ENCODE assay signal across 19 cellular contexts in the genomic region with DNA sequence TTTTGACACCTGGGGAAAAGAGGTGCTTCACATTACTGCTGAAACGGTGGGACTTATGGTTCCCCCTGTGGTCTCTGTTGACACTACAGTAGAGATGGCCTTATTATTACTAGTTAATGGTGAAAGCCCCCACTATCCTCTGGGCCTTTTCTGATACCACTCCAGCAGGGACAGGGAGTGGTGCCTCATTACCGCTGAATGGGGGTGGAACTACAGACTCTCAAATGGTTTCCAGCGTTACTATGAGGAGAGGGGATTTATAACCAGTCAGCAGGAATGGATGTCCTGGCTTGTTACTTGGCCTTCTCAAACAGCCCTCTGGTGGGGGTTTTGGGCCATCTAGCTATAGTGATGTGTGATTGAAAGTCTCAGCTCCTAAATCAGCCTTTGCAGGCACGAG.
A peak's percentile ranks its signal among the peaks of the same experiment; 100 is the strongest.
DNase-seq lines count a peak whose midpoint lies in the region; ATAC-seq and TF ChIP-seq lines count a peak whose summit lies in the region.
"Had no signal": no experiment of that assay in that cellular context is flagged by ENCODE, and none has a peak within 500 bp of the region (broad histone marks: within the 10 kb centered on the region; RNA-seq: fewer than 3 reads in every experiment).

No MANE protein-coding gene starts in this region.

- CTCF ChIA-PET in CD4-positive, alpha-beta T cell (lab: Charles Lee) = no interaction called here

- no peak overlapping the region for H3K4me3 Mint-ChIP-seq in neural progenitor cell
- no peak overlapping the region for H3K4me3 Mint-ChIP-seq in CD4-positive, alpha-beta T cell
- H3K4me3 Mint-ChIP-seq: activated naive CD8-positive, alpha-beta T cell; activated T-cell treated with anti-CD3 and anti-CD28 coated beads, Interleukin-2, amount 50 U/mL, for 24 hours had no signal

- WGBS in ectodermal cell, 2 experiments = 62 to 74% methylated on average over 4 of the region's 4 CpGs

- no peaks in the 10 kb centered on the region for H3K9me3 Mint-ChIP-seq in neural progenitor cell
- peaks cover 7% of the 10 kb centered on the region for H3K9me3 Mint-ChIP-seq in CD4-positive, alpha-beta T cell
- H3K9me3 Mint-ChIP-seq: activated T-cell treated with anti-CD3 and anti-CD28 coated beads, Interleukin-2, amount 50 U/mL, for 24 hours had no signal

- H3K27ac ChIP-seq in ectodermal cell (ENCODE audit: insufficient read depth, low read depth, low read length, poor library complexity, severe bottlenecking) (peak overlapping the region; percentile 26), neural progenitor cell (no peak overlapping the region)
- no peak overlapping the region for H3K27ac ChIP-seq in CD4-positive, alpha-beta T cell (ENCODE audit: low read depth, low read length)
- H3K27ac ChIP-seq: heart right ventricle, stomach had no signal

- no peak overlapping the region for H3K4me2 ChIP-seq in neural progenitor cell

- H4K20me1 ChIP-seq in neural progenitor cell (ENCODE audit: low read depth) = no peaks in the 10 kb centered on the region

- H3K9me3 ChIP-seq in ectodermal cell (ENCODE audit: control insufficient read depth, low read length) (peaks cover 3% of the 10 kb centered on the region), neural progenitor cell (ENCODE audit: low read depth) (no peaks in the 10 kb centered on the region)
- H3K9me3 ChIP-seq in CD4-positive, alpha-beta T cell (ENCODE audit: control insufficient read depth, low read length) = no peaks in the 10 kb centered on the region
- H3K9me3 ChIP-seq: MG63 had no signal

- H3K27me3 Mint-ChIP-seq in neural progenitor cell (ENCODE audit: insufficient read depth, low read depth) = peaks cover 4% of the 10 kb centered on the region
- peaks cover 20% of the 10 kb centered on the region for H3K27me3 Mint-ChIP-seq in CD4-positive, alpha-beta T cell

- H3K36me3 ChIP-seq in ectodermal cell (ENCODE audit: control insufficient read depth, insufficient read depth, low read length) (no peaks in the 10 kb centered on the region), neural progenitor cell (peaks cover 4% of the 10 kb centered on the region)
- H3K36me3 ChIP-seq: heart right ventricle, MG63, stomach had no signal

- peaks cover 9% of the 10 kb centered on the region for H3F3A ChIP-seq in neural progenitor cell (ENCODE audit: low read depth)

- peak; percentile 30 for TF ChIP-seq CTCF in neural progenitor cell (IDR thresholded peaks at IDR 0.05)
- no peak for TF ChIP-seq CTCF in CD4-positive, alpha-beta T cell (IDR thresholded peaks at IDR 0.05)

- intact Hi-C loops in CD4-positive, alpha-beta T cell (cut with DNase I, micrococcal nuclease) = no loop called here

- H3K27me3 ChIP-seq in ectodermal cell (ENCODE audit: control insufficient read depth, insufficient read depth, low read length, poor library complexity, severe bottlenecking) = no peaks in the 10 kb centered on the region
- H3K27me3 ChIP-seq in neural progenitor cell = no peaks in the 10 kb centered on the region
- no peaks in the 10 kb centered on the region for H3K27me3 ChIP-seq in CD4-positive, alpha-beta T cell (ENCODE audit: control insufficient read depth, insufficient read depth, low read length)
- H3K27me3 ChIP-seq: MG63, stomach had no signal

- H3K4me1 ChIP-seq in ectodermal cell (ENCODE audit: control insufficient read depth, insufficient read depth, low read length) (no peaks in the 10 kb centered on the region), neural progenitor cell (peaks cover 12% of the 10 kb centered on the region)
- H3K4me1 ChIP-seq: heart right ventricle, stomach had no signal

- ATAC-seq in HG02588 (IDR thresholded peaks at IDR 0.05; ENCODE audit: unreplicated experiment) = no peak
- ATAC-seq in CD4-positive, alpha-beta T cell (ENCODE audit: poor library complexity) = no peak
- ATAC-seq: heart right ventricle, sciatic nerve had no signal

- no peak overlapping the region for H2AFZ ChIP-seq in neural progenitor cell (replicated peaks)

- no peaks in the 10 kb centered on the region for H3K36me3 Mint-ChIP-seq in neural progenitor cell
- no peaks in the 10 kb centered on the region for H3K36me3 Mint-ChIP-seq in CD4-positive, alpha-beta T cell (ENCODE audit: low read depth)

- no peaks in the 10 kb centered on the region for H3K79me2 ChIP-seq in neural progenitor cell (ENCODE audit: low read depth)

- no peak overlapping the region for H3K9ac ChIP-seq in neural progenitor cell

- no peak overlapping the region for H3K27ac Mint-ChIP-seq in neural progenitor cell
- H3K27ac Mint-ChIP-seq in CD4-positive, alpha-beta T cell = no peak overlapping the region
- H3K27ac Mint-ChIP-seq: activated naive CD8-positive, alpha-beta T cell; activated T-cell treated with anti-CD3 and anti-CD28 coated beads, Interleukin-2, amount 50 U/mL, for 24 hours had no signal

- peaks cover 2% of the 10 kb centered on the region for H3K4me1 Mint-ChIP-seq in neural progenitor cell
- no peaks in the 10 kb centered on the region for H3K4me1 Mint-ChIP-seq in CD4-positive, alpha-beta T cell (ENCODE audit: low read depth)

- POLR2A ChIA-PET in CD4-positive, alpha-beta T cell (lab: Charles Lee) = no interaction called here

- DNase-seq in NCI-H2227 (lab: John Stamatoyannopoulos, UW; ENCODE audit: unreplicated experiment) (peak; percentile 19), NCI-H2227 treated with DMSO at 0.1 percent for 48 hours (lab: John Stamatoyannopoulos, UW) (no peak), NCI-H146 (lab: John Stamatoyannopoulos, UW) (peak; percentile 81), neural progenitor cell (ENCODE audit: low spot score) (peak; percentile 26), NCI-H2171 treated with DMSO at 0.1 percent for 48 hours (lab: John Stamatoyannopoulos, UW) (no peak)
- DNase-seq in CD4-positive, alpha-beta T cell = no peak
- DNase-seq: activated CD4-positive, alpha-beta T cell treated with anti-CD3 and anti-CD28 coated beads, Interleukin-2, amount 50 U/mL, for 48 hours; activated T-cell treated with anti-CD3 and anti-CD28 coated beads, Interleukin-2, amount 50 U/mL, for 24 hours; DMS79 treated with DMSO at 0.1 percent for 48 hours; heart right ventricle; MG63; NCI-H2029; NCI-H526 treated with DMSO at 0.1 percent for 48 hours; nucleus accumbens; stomach had no signal

- H3K4me3 ChIP-seq in ectodermal cell (ENCODE audit: insufficient read depth, low read depth, low read length) (no peak overlapping the region), neural progenitor cell (no peak overlapping the region)
- H3K4me3 ChIP-seq: heart right ventricle, MG63, stomach had no signal

Comparison
In these comparisons a context has a peak if more than half of its experiments do, and no peak if none do; other contexts are left out.
1. DNase-seq: peak in NCI-H2227 (single experiment), NCI-H146 (single experiment) and neural progenitor cell (single experiment); none in NCI-H2227 treated with DMSO at 0.1 percent for 48 hours (single experiment), NCI-H2171 treated with DMSO at 0.1 percent for 48 hours (single experiment) and CD4-positive, alpha-beta T cell (0 of 10).